In the genomic region with DNA sequence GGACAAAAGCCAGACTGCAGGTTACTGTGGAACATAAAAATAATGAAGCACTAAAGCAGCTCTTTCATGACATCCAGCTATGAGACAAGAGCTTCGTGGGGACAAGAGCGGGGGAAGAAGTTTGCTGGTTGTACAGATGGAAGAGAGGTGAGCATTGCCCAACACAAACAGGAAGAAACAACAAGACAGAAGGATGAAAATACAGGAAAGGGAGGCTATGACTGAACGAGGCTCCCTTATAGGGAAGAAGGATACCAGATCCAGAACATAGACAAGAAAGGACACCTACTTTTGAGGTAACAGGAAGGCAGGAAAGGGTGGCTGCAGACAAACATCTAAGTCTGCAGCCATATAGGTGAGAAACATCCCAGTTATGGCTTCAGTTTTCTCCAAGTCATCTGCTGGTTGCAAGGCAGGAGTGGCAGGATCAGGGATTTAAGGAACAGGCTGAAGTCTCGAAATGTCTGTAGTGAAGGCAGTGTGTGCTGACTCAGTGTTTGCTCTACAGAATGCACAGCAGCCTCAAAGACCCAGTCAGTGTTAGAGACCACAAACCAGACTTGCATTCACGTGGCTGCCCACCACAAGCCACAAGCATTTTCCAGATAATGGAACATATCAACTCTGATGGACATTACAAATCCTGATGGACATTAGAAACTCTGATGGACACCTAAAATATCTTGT, we compare ENCODE assay signal across 11 cellular contexts. TPM values are rescaled to one million over a fixed set of nuclear protein-coding genes. Genes with fewer than 3 reads are reported as not detected.
DNase-seq lines count a peak whose midpoint lies in the region; ATAC-seq and TF ChIP-seq lines count a peak whose summit lies in the region.
"Had no signal": no experiment of that assay in that cellular context is flagged by ENCODE, and none has a peak within 500 bp of the region (broad histone marks: within the 10 kb centered on the region; RNA-seq: fewer than 3 reads in every experiment).

No MANE protein-coding gene starts in this region.

- POLR2A ChIA-PET in CD4-positive, alpha-beta T cell (lab: Charles Lee) = no interaction called here
- POLR2A ChIA-PET in naive thymus-derived CD8-positive, alpha-beta T cell (lab: Charles Lee) = no interaction called here

- peaks cover 17% of the 10 kb centered on the region for H3K4me1 Mint-ChIP-seq in CD4-positive, alpha-beta T cell (ENCODE audit: low read depth)
- H3K4me1 Mint-ChIP-seq in naive thymus-derived CD8-positive, alpha-beta T cell = peaks cover 10 to 28% (median 26%) of the 10 kb centered on the region in 4 donors

- no peak overlapping the region for H3K27ac ChIP-seq in CD4-positive, alpha-beta T cell (ENCODE audit: low read depth, low read length)
- H3K27ac ChIP-seq: prostate gland had no signal

- no peaks in the 10 kb centered on the region for H3K9me3 ChIP-seq in CD4-positive, alpha-beta T cell (ENCODE audit: control insufficient read depth, low read length)
- H3K9me3 ChIP-seq: prostate gland had no signal

- H3K27ac Mint-ChIP-seq in CD4-positive, alpha-beta T cell = peak overlapping the region; percentile 10
- H3K27ac Mint-ChIP-seq in naive thymus-derived CD8-positive, alpha-beta T cell = peak overlapping the region in 1 of 10 donors; percentile 63

- CTCF ChIA-PET in CD4-positive, alpha-beta T cell (lab: Charles Lee) = no interaction called here

- no peaks in the 10 kb centered on the region for H3K9me3 Mint-ChIP-seq in CD4-positive, alpha-beta T cell
- H3K9me3 Mint-ChIP-seq in naive thymus-derived CD8-positive, alpha-beta T cell = no peaks in the 10 kb centered on the region

- DNase-seq in CD4-positive, alpha-beta T cell = no peak
- DNase-seq in LHCN-M2 (ENCODE audit: low read depth) = peak; percentile 87
- DNase-seq in astrocyte of the hippocampus (ENCODE audit: low read depth, low spot score) = peak; percentile 94
- peak in 2 of 10 donors; percentile 8 to 18 for DNase-seq in naive thymus-derived CD8-positive, alpha-beta T cell
- DNase-seq in globus pallidus (ENCODE audit: low spot score) = no peak
- no peak for DNase-seq in posterior vena cava (ENCODE audit: low spot score)
- no peak for DNase-seq in NOMO-1 treated with DMSO at 0.1 percent for 48 hours (lab: John Stamatoyannopoulos, UW; ENCODE audit: unreplicated experiment)
- DNase-seq: amygdala, NCI-H2081 treated with DMSO at 0.1 percent for 48 hours had no signal

- H3K27me3 ChIP-seq in CD4-positive, alpha-beta T cell (ENCODE audit: control insufficient read depth, insufficient read depth, low read length) = no peaks in the 10 kb centered on the region

- peaks cover 6% of the 10 kb centered on the region for H3K36me3 Mint-ChIP-seq in CD4-positive, alpha-beta T cell (ENCODE audit: low read depth)
- no peaks in the 10 kb centered on the region for H3K36me3 Mint-ChIP-seq in naive thymus-derived CD8-positive, alpha-beta T cell

- peaks cover 5% of the 10 kb centered on the region for H3K27me3 Mint-ChIP-seq in CD4-positive, alpha-beta T cell
- peaks cover 12 to 24% (median 17%) of the 10 kb centered on the region in 5 donors for H3K27me3 Mint-ChIP-seq in naive thymus-derived CD8-positive, alpha-beta T cell

- intact Hi-C loops in CD4-positive, alpha-beta T cell (cut with DNase I, micrococcal nuclease) = loop anchor here in 1 of 2 experiments (2.0 to 10.0 kb wide), 5 partner anchors 143 to 815 kb away; a partner anchor contains a TSS
- intact Hi-C loops in posterior vena cava (cut with DNase I) = no loop called here

- H3K4me3 Mint-ChIP-seq in CD4-positive, alpha-beta T cell = peak overlapping the region; percentile 87
- H3K4me3 Mint-ChIP-seq in naive thymus-derived CD8-positive, alpha-beta T cell = peak overlapping the region in 6 of 10 donors; percentile 1 to 90 (median 51)

- TF ChIP-seq CTCF in CD4-positive, alpha-beta T cell (IDR thresholded peaks at IDR 0.05) = no peak

- no peak for ATAC-seq in CD4-positive, alpha-beta T cell (ENCODE audit: poor library complexity)
- ATAC-seq in naive thymus-derived CD8-positive, alpha-beta T cell = peak in 1 of 2 donors; percentile 36
- ATAC-seq in HG03175 (IDR thresholded peaks at IDR 0.05; ENCODE audit: unreplicated experiment) = no peak

RNA-seq across cellular contexts. Expression of a gene that starts 1.9 kb away (rescaled TPM):
- total RNA-seq in CD4-positive, alpha-beta T cell = 1 to 10 TPM in 1 of 2 experiments, under 1 TPM in 1; 0.52 to 1.5 TPM
- 14.4 and 17.7 TPM in 2 replicates for total RNA-seq in LHCN-M2 (2014; rRNA removed)
- polyA plus RNA-seq in LHCN-M2 (2012) = 19.1 TPM
- total RNA-seq in naive thymus-derived CD8-positive, alpha-beta T cell = 1 to 10 TPM; 1.4 to 2.3 TPM
- under 1 TPM; 0.07 to 0.61 (median 0.49) TPM for polyA plus RNA-seq in naive thymus-derived CD8-positive, alpha-beta T cell
- 1 to 10 TPM; 6.6 to 9.0 TPM for total RNA-seq in posterior vena cava

Comparison
In these comparisons a context has a peak if more than half of its experiments do, and no peak if none do; other contexts are left out.
1. DNase-seq: peak in LHCN-M2 (single experiment) and astrocyte of the hippocampus (single experiment); none in CD4-positive, alpha-beta T cell (0 of 10), globus pallidus (single experiment), posterior vena cava (single experiment) and NOMO-1 treated with DMSO at 0.1 percent for 48 hours (single experiment).